1 cellular context compared by ENCODE assay signal in the genomic region with DNA sequence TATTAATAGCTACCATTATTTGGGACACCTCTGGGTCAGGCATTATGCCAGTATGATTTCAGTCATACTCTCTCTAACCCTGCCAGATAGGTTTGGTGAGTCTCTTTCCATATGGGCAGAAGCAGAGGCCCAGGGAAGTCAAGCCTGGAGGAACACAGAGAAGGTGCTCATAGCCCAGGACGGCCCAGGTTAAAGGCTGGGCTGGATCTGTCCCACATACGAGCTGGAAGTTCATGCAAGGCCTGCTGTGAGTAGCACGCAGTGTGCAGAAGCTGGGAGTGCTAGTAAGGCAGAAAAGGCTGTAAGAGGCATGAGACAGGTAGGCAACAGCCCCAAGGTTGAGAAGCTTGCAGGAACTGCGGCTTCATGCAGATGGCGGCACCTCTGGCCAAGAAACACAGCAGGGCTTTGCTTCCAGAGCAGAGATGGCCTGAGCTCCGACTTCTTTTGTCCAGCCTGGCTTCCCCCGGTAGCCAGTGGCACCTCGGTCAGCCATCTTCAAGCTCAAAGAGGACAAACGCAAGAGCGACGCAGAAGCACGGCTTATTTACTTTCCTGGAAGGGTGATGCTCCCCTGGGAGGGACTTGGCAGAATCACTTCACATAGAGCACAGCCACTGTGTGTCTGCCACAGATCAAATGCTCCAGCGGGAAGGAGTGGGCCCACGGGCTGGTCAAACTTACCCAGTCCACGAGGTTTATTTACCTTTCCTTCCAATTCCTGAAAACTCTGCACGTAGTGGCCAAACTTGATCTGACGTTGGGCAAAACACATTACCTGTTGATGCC.
TF ChIP-seq lines count a peak whose summit lies in the region.

No MANE protein-coding gene starts in this region.

TF ChIP-seq in GM23338, 12 proteins besides CTCF, POLR2A, EP300 and RAD21 (continued from another document):
- TF ChIP-seq ZNF462 (CRISPR knock-in tag; IDR thresholded peaks at IDR 0.05) = no peak
- no peak for TF ChIP-seq CREB1 (CRISPR knock-in tag; IDR thresholded peaks at IDR 0.05; ENCODE audit: low read depth)
- no peak for TF ChIP-seq EZH2phosphoT487 (IDR thresholded peaks at IDR 0.05; ENCODE audit: unreplicated experiment)
- no peak for TF ChIP-seq POLR2AphosphoS5 (IDR thresholded peaks at IDR 0.05; ENCODE audit: low read depth)
- no peak for TF ChIP-seq JUNB (IDR thresholded peaks at IDR 0.05; ENCODE audit: unreplicated experiment)
- TF ChIP-seq ZNF114 (CRISPR knock-in tag; IDR thresholded peaks at IDR 0.05) = no peak
- TF ChIP-seq, protein P1, sequence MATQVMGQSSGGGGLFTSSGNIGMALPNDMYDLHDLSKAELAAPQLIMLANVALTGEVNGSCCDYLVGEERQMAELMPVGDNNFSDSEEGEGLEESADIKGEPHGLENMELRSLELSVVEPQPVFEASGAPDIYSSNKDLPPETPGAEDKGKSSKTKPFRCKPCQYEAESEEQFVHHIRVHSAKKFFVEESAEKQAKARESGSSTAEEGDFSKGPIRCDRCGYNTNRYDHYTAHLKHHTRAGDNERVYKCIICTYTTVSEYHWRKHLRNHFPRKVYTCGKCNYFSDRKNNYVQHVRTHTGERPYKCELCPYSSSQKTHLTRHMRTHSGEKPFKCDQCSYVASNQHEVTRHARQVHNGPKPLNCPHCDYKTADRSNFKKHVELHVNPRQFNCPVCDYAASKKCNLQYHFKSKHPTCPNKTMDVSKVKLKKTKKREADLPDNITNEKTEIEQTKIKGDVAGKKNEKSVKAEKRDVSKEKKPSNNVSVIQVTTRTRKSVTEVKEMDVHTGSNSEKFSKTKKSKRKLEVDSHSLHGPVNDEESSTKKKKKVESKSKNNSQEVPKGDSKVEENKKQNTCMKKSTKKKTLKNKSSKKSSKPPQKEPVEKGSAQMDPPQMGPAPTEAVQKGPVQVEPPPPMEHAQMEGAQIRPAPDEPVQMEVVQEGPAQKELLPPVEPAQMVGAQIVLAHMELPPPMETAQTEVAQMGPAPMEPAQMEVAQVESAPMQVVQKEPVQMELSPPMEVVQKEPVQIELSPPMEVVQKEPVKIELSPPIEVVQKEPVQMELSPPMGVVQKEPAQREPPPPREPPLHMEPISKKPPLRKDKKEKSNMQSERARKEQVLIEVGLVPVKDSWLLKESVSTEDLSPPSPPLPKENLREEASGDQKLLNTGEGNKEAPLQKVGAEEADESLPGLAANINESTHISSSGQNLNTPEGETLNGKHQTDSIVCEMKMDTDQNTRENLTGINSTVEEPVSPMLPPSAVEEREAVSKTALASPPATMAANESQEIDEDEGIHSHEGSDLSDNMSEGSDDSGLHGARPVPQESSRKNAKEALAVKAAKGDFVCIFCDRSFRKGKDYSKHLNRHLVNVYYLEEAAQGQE (IDR thresholded peaks at IDR 0.05; ENCODE audit: unreplicated experiment) = no peak
- no peak for TF ChIP-seq EZH2 (IDR thresholded peaks at IDR 0.05; ENCODE audit: low read depth, unreplicated experiment)
